In genomic region chr14:21852061-21852664, GRCh38 we compare ENCODE assay signal across 8 cellular contexts.
A peak's percentile ranks its signal among the peaks of the same experiment; 100 is the strongest.
DNase-seq lines count a peak whose midpoint lies in the region; ATAC-seq, FAIRE-seq and TF ChIP-seq lines count a peak whose summit lies in the region.

No MANE protein-coding gene starts in this region.

- no TSS peak for BruUV-seq in A673 (replicated peaks; lab: Mats Ljungman, UMichigan)

- peaks cover 8% of the 10 kb centered on the region for H3K27me3 Mint-ChIP-seq in activated T-cell treated with anti-CD3 and anti-CD28 coated beads, Interleukin-2, amount 50 U/mL, for 72 hours (ENCODE audit: low read depth)

- H3K9me3 Mint-ChIP-seq in activated T-cell treated with anti-CD3 and anti-CD28 coated beads, Interleukin-2, amount 50 U/mL, for 72 hours = no peaks in the 10 kb centered on the region

- H3K27me3 ChIP-seq in A673 (replicated peaks; ENCODE audit: insufficient read depth, low read depth, low read length, poor library complexity) (no peaks in the 10 kb centered on the region), OCI-LY3 (ENCODE audit: low read depth, low read length) (peaks cover 40% of the 10 kb centered on the region)

- FAIRE-seq in frontal cortex (lab: Jason Lieb, UNC) = peak; percentile 50
- FAIRE-seq in RCC 7860 (lab: Jason Lieb, UNC) = no peak

- H3K4me3 Mint-ChIP-seq in activated T-cell treated with anti-CD3 and anti-CD28 coated beads, Interleukin-2, amount 50 U/mL, for 72 hours = peak overlapping the region; percentile 36 to 78

- H3K27ac ChIP-seq in A673 (ENCODE audit: low read depth, low read length, poor library complexity, severe bottlenecking) (no peak overlapping the region), OCI-LY3 (ENCODE audit: low read length) (no peak overlapping the region)

- peak; percentile 94 for TF ChIP-seq CTCF in A673 (conservative IDR thresholded peaks at IDR 0.05; ENCODE audit: low read depth, low read length)
- peak; percentile 85 for TF ChIP-seq CTCF in OCI-LY3 (IDR thresholded peaks at IDR 0.05; ENCODE audit: low read depth, low read length)

- H4K20me1 ChIP-seq in OCI-LY3 (ENCODE audit: insufficient read depth, low read length) = no peaks in the 10 kb centered on the region

- H3K9ac ChIP-seq in OCI-LY3 (ENCODE audit: low read length) = no peak overlapping the region

- H2AFZ ChIP-seq in OCI-LY3 (ENCODE audit: low read depth, low read length) = peak overlapping the region; percentile 82; the same call in 1 of the 2 replicates

- peak; percentile 65 for ATAC-seq in GM18868 (IDR thresholded peaks at IDR 0.05; ENCODE audit: unreplicated experiment)
- ATAC-seq in activated T-cell treated with anti-CD3 and anti-CD28 coated beads, Interleukin-2, amount 50 U/mL, for 72 hours (replicated peaks in 1 of 2) = peak; percentile 69 to 72

- POLR2A ChIA-PET in A673 (lab: Charles Lee; ENCODE audit: low non-redundant PET) = no interaction called here

- H3K4me1 Mint-ChIP-seq in activated T-cell treated with anti-CD3 and anti-CD28 coated beads, Interleukin-2, amount 50 U/mL, for 72 hours (ENCODE audit: low read depth) = peaks cover 11% of the 10 kb centered on the region

- H3K9me3 ChIP-seq in A673 (ENCODE audit: low read depth, low read length, poor library complexity, severe bottlenecking) (no peaks in the 10 kb centered on the region), OCI-LY3 (ENCODE audit: insufficient read depth, low read length) (no peaks in the 10 kb centered on the region)

- no peaks in the 10 kb centered on the region for H3K79me2 ChIP-seq in OCI-LY3 (ENCODE audit: low read length)

- CTCF ChIA-PET in A673 (lab: Charles Lee) = interaction anchor here (0.8 to 1.3 kb wide), 8 partner anchors 10 to 129 kb away, joined by 3 to 8 read pairs (median 4); no protein-coding TSS in a partner anchor

- no peaks in the 10 kb centered on the region for H3K36me3 ChIP-seq in A673 (ENCODE audit: insufficient read depth, low read length, poor library complexity, severe bottlenecking)
- no peaks in the 10 kb centered on the region for H3K36me3 ChIP-seq in OCI-LY3 (replicated peaks; ENCODE audit: low read depth, low read length)

- H3K4me3 ChIP-seq in A673 (ENCODE audit: low read depth, low read length, poor library complexity, severe bottlenecking) (no peak overlapping the region), OCI-LY3 (ENCODE audit: low read length) (no peak overlapping the region)

- DNase-seq in A673 (ENCODE audit: low spot score) (peak; percentile 71), frontal cortex (ENCODE audit: low spot score in 2 of 2) (no peak), retina (peak; percentile 45), dedifferentiated amniotic fluid mesenchymal stem cell (ENCODE audit: extremely low spot score) (no peak), RCC 7860 (ENCODE audit: low spot score) (no peak)
- peak; percentile 72 to 73 for DNase-seq in activated T-cell treated with anti-CD3 and anti-CD28 coated beads, Interleukin-2, amount 50 U/mL, for 72 hours

- intact Hi-C loops in A673 (cut with micrococcal nuclease; ENCODE audit: unreplicated experiment) = no loop called here

- H3K36me3 Mint-ChIP-seq in activated T-cell treated with anti-CD3 and anti-CD28 coated beads, Interleukin-2, amount 50 U/mL, for 72 hours (ENCODE audit: insufficient read depth in 2 of 2) = no peaks in the 10 kb centered on the region

- H3K27ac Mint-ChIP-seq in activated T-cell treated with anti-CD3 and anti-CD28 coated beads, Interleukin-2, amount 50 U/mL, for 72 hours = peak overlapping the region; percentile 41

- peak overlapping the region; percentile 40 for H3K4me2 ChIP-seq in OCI-LY3 (ENCODE audit: low read length)

- H3K4me1 ChIP-seq in A673 (ENCODE audit: insufficient read depth, low read length, poor library complexity, severe bottlenecking) = no peaks in the 10 kb centered on the region
- peaks cover 4% of the 10 kb centered on the region; the same call in 1 of the 2 replicates for H3K4me1 ChIP-seq in OCI-LY3 (ENCODE audit: low read length)

Comparison
In these comparisons a context has a peak if more than half of its experiments do, and no peak if none do; other contexts are left out.
1. DNase-seq: peak in A673 (single experiment), activated T-cell treated with anti-CD3 and anti-CD28 coated beads, Interleukin-2, amount 50 U/mL, for 72 hours (2 of 2) and retina (single experiment); none in frontal cortex (0 of 2), dedifferentiated amniotic fluid mesenchymal stem cell (single experiment) and RCC 7860 (single experiment).